Comparison of ENCODE assay signal across 29 cellular contexts in genomic region chr1:76865696-76866291, GRCh38. TPM values are rescaled to one million over a fixed set of nuclear protein-coding genes. Genes with fewer than 3 reads are reported as not detected.
DNase-seq lines count a peak whose midpoint lies in the region; ATAC-seq and TF ChIP-seq lines count a peak whose summit lies in the region.
"Had no signal": no experiment of that assay in that cellular context is flagged by ENCODE, and none has a peak within 500 bp of the region (broad histone marks: within the 10 kb centered on the region; RNA-seq: fewer than 3 reads in every experiment).

No MANE protein-coding gene starts in this region.

- H3F3A ChIP-seq in GM23248 (ENCODE audit: insufficient read depth): peaks cover 12% of the 10 kb centered on the region

- no peaks in the 10 kb centered on the region for H4K20me1 ChIP-seq in GM23248 (ENCODE audit: insufficient read depth)
- no peaks in the 10 kb centered on the region for H4K20me1 ChIP-seq in hepatocyte (ENCODE audit: insufficient read depth, poor library complexity, severe bottlenecking)
- H4K20me1 ChIP-seq: BLaER1 treated with 17β-estradiol and CSF1 and Interleukin-3, amounts not matched to agents 10 nM and 100 nM had no signal

- DNase-seq in GM23248 (peak; percentile 6), glutamatergic neuron (no peak), RPMI8226 (no peak), hepatocyte (ENCODE audit: low spot score) (no peak)
- DNase-seq: activated CD8-positive, alpha-beta T cell treated with anti-CD3 and anti-CD28 coated beads, Interleukin-2, amount 10 ng/mL, durations not matched to agents 7 days and 5 days; activated T-cell treated with anti-CD3 and anti-CD28 coated beads for 4 hours; colonic mucosa; DND-41; effector CD8-positive, alpha-beta T cell; kidney; midbrain; naive thymus-derived CD4-positive, alpha-beta T cell; NCI-H146; NCI-H524 treated with DMSO at 0.1 percent for 48 hours; occipital lobe; psoas muscle; Right ventricle myocardium superior; stimulated activated CD4-positive, alpha-beta T cell treated with anti-CD3 and anti-CD28 coated beads, Interleukin-4, amount 100 ng/mL, for 1 hour; tibial artery had no signal

- H3K4me2 ChIP-seq in GM23248 (ENCODE audit: unreplicated experiment) (no peak overlapping the region), hepatocyte (no peak overlapping the region)
- H3K4me2 ChIP-seq: BLaER1 treated with 17β-estradiol and CSF1 and Interleukin-3, amounts not matched to agents 10 nM and 100 nM had no signal

- H3K4me3 ChIP-seq in GM23248 (no peak overlapping the region), stomach smooth muscle (ENCODE audit: low read length in 2 of 2) (no peak overlapping the region), hepatocyte (no peak overlapping the region)
- H3K4me3 ChIP-seq: BLaER1 treated with 17β-estradiol and CSF1 and Interleukin-3, amounts not matched to agents 10 nM and 100 nM; cardiac muscle cell; colonic mucosa; psoas muscle; tibial artery had no signal

- WGBS in GM23248 (ENCODE audit: low coverage in 1 of 2, low lambda C conversion rate in 2 of 2, missing lambda C conversion rate in 2 of 2), 2 experiments: 90 to 97% methylated on average over 2 of the region's 2 CpGs
- WGBS in hepatocyte (ENCODE audit: low lambda C conversion rate, missing lambda C conversion rate): 81% methylated on average over 2 of the region's 2 CpGs

- H3K36me3 ChIP-seq in GM23248 (ENCODE audit: low read depth) (no peaks in the 10 kb centered on the region), stomach smooth muscle (ENCODE audit: control insufficient read depth in 2 of 2, insufficient read depth in 2 of 2, low read length in 2 of 2) (no peaks in the 10 kb centered on the region), hepatocyte (replicated peaks; ENCODE audit: insufficient read depth, low read depth) (no peaks in the 10 kb centered on the region)
- H3K36me3 ChIP-seq: BLaER1 treated with 17β-estradiol and CSF1 and Interleukin-3, amounts not matched to agents 10 nM and 100 nM; cardiac muscle cell; colonic mucosa; tibial artery had no signal

- H3K27me3 ChIP-seq in GM23248 (replicated peaks; ENCODE audit: insufficient read depth) (no peaks in the 10 kb centered on the region), stomach smooth muscle (ENCODE audit: control insufficient read depth in 1 of 2, insufficient read depth in 2 of 2, low read length in 2 of 2) (no peaks in the 10 kb centered on the region), hepatocyte (peaks cover 59% of the 10 kb centered on the region)
- H3K27me3 ChIP-seq: BLaER1 treated with 17β-estradiol and CSF1 and Interleukin-3, amounts not matched to agents 10 nM and 100 nM had no signal

- H3K79me2 ChIP-seq in GM23248 (ENCODE audit: insufficient read depth) (no peaks in the 10 kb centered on the region), hepatocyte (no peaks in the 10 kb centered on the region)

- ATAC-seq in SK-N-SH treated with all-trans-retinoic acid at 6 μM for 48 hours: no peak
- ATAC-seq in GM21526 (IDR thresholded peaks at IDR 0.05; ENCODE audit: low FRiP score, unreplicated experiment): no peak
- ATAC-seq: activated CD8-positive, alpha-beta T cell treated with anti-CD3 and anti-CD28 coated beads, Interleukin-2, amount 10 ng/mL, durations not matched to agents 7 days and 5 days; naive thymus-derived CD4-positive, alpha-beta T cell; psoas muscle; sciatic nerve had no signal

- H3K9me2 ChIP-seq in GM23248 (ENCODE audit: insufficient read depth): no peaks in the 10 kb centered on the region
- H3K9me2 ChIP-seq in hepatocyte (replicated peaks; ENCODE audit: insufficient read depth): no peaks in the 10 kb centered on the region

- no peak for TF ChIP-seq CTCF in glutamatergic neuron (IDR thresholded peaks at IDR 0.05; ENCODE audit: partially characterized antibody, unreplicated experiment)
- TF ChIP-seq CTCF in hepatocyte (IDR thresholded peaks at IDR 0.05; ENCODE audit: poor library complexity): no peak

- no peak overlapping the region for H3K9ac ChIP-seq in GM23248
- H3K9ac ChIP-seq in stomach smooth muscle (ENCODE audit: low read length in 2 of 2): no peak overlapping the region
- H3K9ac ChIP-seq: BLaER1 treated with 17β-estradiol and CSF1 and Interleukin-3, amounts not matched to agents 10 nM and 100 nM had no signal

- H2AFZ ChIP-seq in GM23248 (no peak overlapping the region), hepatocyte (no peak overlapping the region)

- H3K4me3 Mint-ChIP-seq in glutamatergic neuron (ENCODE audit: unreplicated experiment): peak overlapping the region; percentile 91
- H3K4me3 Mint-ChIP-seq: activated CD8-positive, alpha-beta T cell treated with anti-CD3 and anti-CD28 coated beads, Interleukin-2, amount 10 ng/mL, durations not matched to agents 7 days and 5 days; activated naive CD4-positive, alpha-beta T cell treated with anti-CD3 and anti-CD28 coated beads, Interleukin-2, amount 50 U/mL, for 24 hours had no signal

- peak overlapping the region; percentile 69 for H3K27ac Mint-ChIP-seq in glutamatergic neuron (ENCODE audit: unreplicated experiment)
- H3K27ac Mint-ChIP-seq: activated CD8-positive, alpha-beta T cell treated with anti-CD3 and anti-CD28 coated beads, Interleukin-2, amount 10 ng/mL, durations not matched to agents 7 days and 5 days; activated naive CD4-positive, alpha-beta T cell treated with anti-CD3 and anti-CD28 coated beads, Interleukin-2, amount 50 U/mL, for 24 hours; activated T-helper 2 cell treated with anti-CD3 and anti-CD28 coated beads, Interferon-gamma antibody, Interleukin-2, Interleukin-4, amounts not matched to agents 10 μg/mL and 5 μg/mL and 100 μg/mL, durations not matched to agents 14 hours and 24 hours and 36 hours; naive thymus-derived CD4-positive, alpha-beta T cell had no signal

- peaks cover 10% of the 10 kb centered on the region for H3K9me3 Mint-ChIP-seq in glutamatergic neuron (ENCODE audit: unreplicated experiment)
- H3K9me3 Mint-ChIP-seq: activated naive CD4-positive, alpha-beta T cell treated with anti-CD3 and anti-CD28 coated beads, Interleukin-2, amount 50 U/mL, for 24 hours; activated T-helper 2 cell treated with anti-CD3 and anti-CD28 coated beads, Interferon-gamma antibody, Interleukin-2, Interleukin-4, amounts not matched to agents 10 μg/mL and 5 μg/mL and 100 μg/mL, durations not matched to agents 14 hours and 24 hours and 36 hours; naive thymus-derived CD4-positive, alpha-beta T cell had no signal

- peaks cover 19% of the 10 kb centered on the region for H3K4me1 Mint-ChIP-seq in glutamatergic neuron (ENCODE audit: low read depth, unreplicated experiment)

- H3K27me3 Mint-ChIP-seq in glutamatergic neuron (ENCODE audit: unreplicated experiment): peaks cover 6% of the 10 kb centered on the region

- H3K9me3 ChIP-seq in GM23248 (ENCODE audit: low read depth) (no peaks in the 10 kb centered on the region), stomach smooth muscle (ENCODE audit: control insufficient read depth in 2 of 2, low read length in 2 of 2) (no peaks in the 10 kb centered on the region), hepatocyte (ENCODE audit: low read depth) (no peaks in the 10 kb centered on the region)
- H3K9me3 ChIP-seq: colonic mucosa, psoas muscle, tibial artery had no signal

- H3K27ac ChIP-seq in GM23248: no peak overlapping the region
- H3K27ac ChIP-seq in stomach smooth muscle (ENCODE audit: low read length): peak overlapping the region; percentile 8
- no peak overlapping the region for H3K27ac ChIP-seq in hepatocyte
- H3K27ac ChIP-seq: BLaER1 treated with 17β-estradiol and CSF1 and Interleukin-3, amounts not matched to agents 10 nM and 100 nM; cardiac muscle cell; colonic mucosa; psoas muscle had no signal

- H3K4me1 ChIP-seq in GM23248 (ENCODE audit: insufficient read depth): peaks cover 35% of the 10 kb centered on the region
- peaks cover 21% of the 10 kb centered on the region for H3K4me1 ChIP-seq in stomach smooth muscle (ENCODE audit: control insufficient read depth, insufficient read depth, low read length)
- peaks cover 13% of the 10 kb centered on the region for H3K4me1 ChIP-seq in hepatocyte (ENCODE audit: insufficient read depth)
- H3K4me1 ChIP-seq: BLaER1 treated with 17β-estradiol and CSF1 and Interleukin-3, amounts not matched to agents 10 nM and 100 nM; colonic mucosa had no signal

- in situ Hi-C loops in GM23248 (cut with MboI): no loop called here

- no peaks in the 10 kb centered on the region for H3K36me3 Mint-ChIP-seq in glutamatergic neuron (ENCODE audit: unreplicated experiment)
- H3K36me3 Mint-ChIP-seq: activated naive CD4-positive, alpha-beta T cell treated with anti-CD3 and anti-CD28 coated beads, Interleukin-2, amount 50 U/mL, for 24 hours; naive thymus-derived CD4-positive, alpha-beta T cell had no signal

TF ChIP-seq in SK-N-SH treated with all-trans-retinoic acid at 6 μM for 48 hours, 23 proteins besides CTCF, POLR2A, EP300 and RAD21:
- 0 out of 2 replicates have a peak, but pooled peaks have one; percentile 9 for TF ChIP-seq SNAI2 (CRISPR knock-in tag; IDR thresholded peaks at IDR 0.05)
- TF ChIP-seq, protein P1, sequence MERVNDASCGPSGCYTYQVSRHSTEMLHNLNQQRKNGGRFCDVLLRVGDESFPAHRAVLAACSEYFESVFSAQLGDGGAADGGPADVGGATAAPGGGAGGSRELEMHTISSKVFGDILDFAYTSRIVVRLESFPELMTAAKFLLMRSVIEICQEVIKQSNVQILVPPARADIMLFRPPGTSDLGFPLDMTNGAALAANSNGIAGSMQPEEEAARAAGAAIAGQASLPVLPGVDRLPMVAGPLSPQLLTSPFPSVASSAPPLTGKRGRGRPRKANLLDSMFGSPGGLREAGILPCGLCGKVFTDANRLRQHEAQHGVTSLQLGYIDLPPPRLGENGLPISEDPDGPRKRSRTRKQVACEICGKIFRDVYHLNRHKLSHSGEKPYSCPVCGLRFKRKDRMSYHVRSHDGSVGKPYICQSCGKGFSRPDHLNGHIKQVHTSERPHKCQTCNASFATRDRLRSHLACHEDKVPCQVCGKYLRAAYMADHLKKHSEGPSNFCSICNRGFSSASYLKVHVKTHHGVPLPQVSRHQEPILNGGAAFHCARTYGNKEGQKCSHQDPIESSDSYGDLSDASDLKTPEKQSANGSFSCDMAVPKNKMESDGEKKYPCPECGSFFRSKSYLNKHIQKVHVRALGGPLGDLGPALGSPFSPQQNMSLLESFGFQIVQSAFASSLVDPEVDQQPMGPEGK (CRISPR knock-in tag; IDR thresholded peaks at IDR 0.05; ENCODE audit: borderline replicate concordance): no peak
- peak; percentile 68; the same call in 1 of the 2 replicates for TF ChIP-seq ISL1 (CRISPR knock-in tag; IDR thresholded peaks at IDR 0.05)

RNA-seq across cellular contexts. Expression of gene ST6GALNAC5, which starts 1.5 kb away (rescaled TPM):
- 12.1 and 12.2 TPM in 2 replicates for total RNA-seq in GM23248 (2014; rRNA removed; shearing (Covaris generic))
- polyA plus RNA-seq in GM23248 (2016; fragmentation: Nextera tagmentation; extraction: Ambion mirVana) (4.8 and 5.1 TPM in 2 replicates), hepatocyte (1.6 and 3.7 TPM in 2 replicates)
- total RNA-seq in glutamatergic neuron (ENCODE audit: unreplicated experiment) (141 TPM), hepatocyte (3.6 TPM in 2 replicates)
- total RNA-seq: activated CD8-positive, alpha-beta T cell treated with anti-CD3 and anti-CD28 coated beads, Interleukin-2, amount 10 ng/mL, durations not matched to agents 7 days and 5 days; activated T-helper 2 cell treated with anti-CD3 and anti-CD28 coated beads, Interferon-gamma antibody, Interleukin-2, Interleukin-4, amounts not matched to agents 10 μg/mL and 5 μg/mL and 100 μg/mL, durations not matched to agents 14 hours and 24 hours and 36 hours; HT-29; naive thymus-derived CD4-positive, alpha-beta T cell; T-helper 2 cell treated with Interferon-gamma antibody and Interleukin-4, amounts not matched to agents 100 ng/mL and 5 ng/mL, for 36 hours had no signal
- polyA plus RNA-seq: naive thymus-derived CD4-positive, alpha-beta T cell had no signal

Comparison
In these comparisons a context has a peak if more than half of its experiments do, and no peak if none do; other contexts are left out.
1. RNA of gene ST6GALNAC5, which starts 1.5 kb away (total RNA-seq): 141 TPM in glutamatergic neuron (single experiment); 12.1 to 12.2 TPM in GM23248 and 3.6 TPM in hepatocyte; every median in the first group is over 10 times any median in the second.